Comparison of ENCODE assay signal across 8 cellular contexts in the genomic region with DNA sequence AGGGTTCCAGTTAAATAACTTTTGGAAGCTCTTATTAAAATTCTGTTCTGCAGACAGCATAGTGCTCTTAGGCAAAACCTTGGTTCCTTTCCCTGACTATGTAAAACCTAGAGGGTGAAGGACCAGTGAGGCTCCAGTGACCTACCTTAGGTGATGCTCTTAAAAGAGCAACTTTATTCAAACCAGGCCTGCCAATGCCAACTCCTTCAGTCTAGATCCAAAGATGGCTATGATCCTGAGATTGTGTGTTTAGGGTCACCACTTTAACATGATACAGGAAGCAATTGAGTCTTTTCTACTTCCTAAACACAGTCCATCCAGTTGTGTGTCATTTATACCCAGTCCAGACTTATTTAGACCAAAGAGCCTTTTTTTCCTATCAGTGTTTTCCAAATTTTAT. TPM values are rescaled to one million over a fixed set of nuclear protein-coding genes. Genes with fewer than 3 reads are reported as not detected.
DNase-seq lines count a peak whose midpoint lies in the region; ATAC-seq, FAIRE-seq and TF ChIP-seq lines count a peak whose summit lies in the region.

No MANE protein-coding gene starts in this region.

- peaks cover 62% of the 10 kb centered on the region for H3K79me2 ChIP-seq in DND-41 (ENCODE audit: insufficient read depth, low read length)

- intact Hi-C loops in pancreas (cut with DNase I) = no loop called here

- H3K27me3 ChIP-seq in DND-41 (ENCODE audit: insufficient read depth, low read length, poor library complexity) (no peaks in the 10 kb centered on the region), pancreas (no peaks in the 10 kb centered on the region), BE2C (no peaks in the 10 kb centered on the region)

- CTCF ChIA-PET in RWPE1 (lab: Yijun Ruan, JAX) = no interaction called here

- H3K4me2 ChIP-seq in DND-41 (ENCODE audit: insufficient read depth, low read length) = peak overlapping the region; percentile 74

- H3K4me3 ChIP-seq in DND-41 (ENCODE audit: low read depth in 1 of 2, low read length in 2 of 2) (peak overlapping the region in 1 of 2 experiments; percentile 53; a peak in 2 of 4 replicates), pancreas (peak overlapping the region in 2 of 4 donors; percentile 34 to 41), BE2C (ENCODE audit: low read depth, low read length) (no peak overlapping the region)

- H3K36me3 ChIP-seq in DND-41 (ENCODE audit: insufficient read depth, low read length) = peaks cover 15% of the 10 kb centered on the region
- peaks cover 0 to 18% (median 11%) of the 10 kb centered on the region in 3 donors for H3K36me3 ChIP-seq in pancreas
- H3K36me3 ChIP-seq in BE2C = peaks cover 19% of the 10 kb centered on the region

- ATAC-seq in DND-41 (ENCODE audit: insufficient read depth, low read depth) (0 out of 3 replicates have a peak, but pooled peaks have one; percentile 1), pancreas (peak in 3 of 4 donors; percentile 0 to 3 (median 2)), HG03439 (IDR thresholded peaks at IDR 0.05; ENCODE audit: unreplicated experiment) (no peak)

- peaks cover 67% of the 10 kb centered on the region for H3K4me1 ChIP-seq in DND-41 (ENCODE audit: insufficient read depth, low read length)
- peaks cover 76 to 100% (median 89%) of the 10 kb centered on the region in 3 donors for H3K4me1 ChIP-seq in pancreas
- H3K4me1 ChIP-seq in BE2C = peaks cover 24% of the 10 kb centered on the region

- no peak for FAIRE-seq in pancreas (lab: Jason Lieb, UNC)

- POLR2A ChIA-PET in RWPE1 (lab: Yijun Ruan, JAX; ENCODE audit: low non-redundant PET) = interaction anchor here (1.9 kb wide), 1 partner anchor 10 kb away, joined by 16 read pairs; a partner anchor contains a TSS

- H3K27ac ChIP-seq in DND-41 (ENCODE audit: low read length) (peak overlapping the region; percentile 87), RWPE1 (peak overlapping the region; percentile 100), pancreas (peak overlapping the region; percentile 80 to 100 (median 98))

- no peak for DNase-seq in DND-41
- DNase-seq in RWPE1 (ENCODE audit: low spot score) = no peak
- peak in 1 of 2 experiments; percentile 46 for DNase-seq in erythroblast (lab: John Stamatoyannopoulos, UW)
- no peak for DNase-seq in pancreas
- DNase-seq in BE2C = no peak
- DNase-seq in NCI-H1105 treated with DMSO at 0.1 percent for 48 hours (lab: John Stamatoyannopoulos, UW) = no peak
- DNase-seq in GM20000 (ENCODE audit: low spot score) = no peak

- no peak overlapping the region; the same call in 1 of the 2 replicates for H2AFZ ChIP-seq in DND-41 (ENCODE audit: low read depth, low read length)

- H3K9ac ChIP-seq in DND-41 (ENCODE audit: low read depth, low read length) = peak overlapping the region; percentile 49

- H3K9me3 ChIP-seq in DND-41 (ENCODE audit: insufficient read depth, low read length, severe bottlenecking) = no peaks in the 10 kb centered on the region
- H3K9me3 ChIP-seq in pancreas = no peaks in the 10 kb centered on the region
- no peaks in the 10 kb centered on the region for H3K9me3 ChIP-seq in BE2C

- TF ChIP-seq POLR2A in erythroblast (IDR thresholded peaks at IDR 0.05; ENCODE audit: low read length) = peak; percentile 40

- TF ChIP-seq CTCF in DND-41 (IDR thresholded peaks at IDR 0.05; ENCODE audit: borderline replicate concordance, extremely low read depth, low read length, poor library complexity, severe bottlenecking) (no peak), RWPE1 (conservative IDR thresholded peaks at IDR 0.05; ENCODE audit: low read depth) (no peak), pancreas (IDR thresholded peaks at IDR 0.05) (no peak), BE2C (IDR thresholded peaks at IDR 0.05; ENCODE audit: low read depth, low read length) (no peak), GM20000 (IDR thresholded peaks at IDR 0.05; ENCODE audit: extremely low read depth, missing control alignments) (no peak)

- H4K20me1 ChIP-seq in DND-41 (ENCODE audit: insufficient read depth, low read length) = peaks cover 14% of the 10 kb centered on the region; the same call in 1 of the 2 replicates

RNA-seq across cellular contexts. Expression of a gene that starts 10.8 kb away (rescaled TPM):
- 100 to 1,000 TPM in 3 of 6 donors, 10 to 100 TPM in 3; 91.6 to 163 (median 108) TPM for total RNA-seq in pancreas
- 10 to 100 TPM; 69.2 to 95.7 TPM for polyA plus RNA-seq in pancreas
- 88.9 TPM for polyA plus RNA-seq in BE2C (2012; ENCODE audit: insufficient read depth, insufficient read length, low read depth)

RNA-seq across cellular contexts. Expression of a gene that starts 19.4 kb away (rescaled TPM):
- total RNA-seq in pancreas = 1 to 10 TPM; 1.3 to 6.2 (median 3.0) TPM
- 1 to 10 TPM; 3.5 to 8.0 TPM for polyA plus RNA-seq in pancreas
- 2.2 TPM for polyA plus RNA-seq in BE2C (2012; ENCODE audit: insufficient read depth, insufficient read length, low read depth)

RNA-seq across cellular contexts. Expression of a gene that starts 53.0 kb away (rescaled TPM):
- not detected for total RNA-seq in pancreas
- not detected for polyA plus RNA-seq in pancreas
- polyA plus RNA-seq in BE2C (2012; ENCODE audit: insufficient read depth, insufficient read length, low read depth) = not detected
